In genomic region chr14:37594916-37595808, GRCh38 we compare ENCODE assay signal across 8 cellular contexts.
DNase-seq lines count a peak whose midpoint lies in the region; ATAC-seq, FAIRE-seq and TF ChIP-seq lines count a peak whose summit lies in the region.

Gene FOXA1, minus strand, starts transcription at chr14:37595249. Its CDS starts 277 bp downstream, at chr14:37594972.
Gene TTC6, plus strand, starts transcription at chr14:37595629. Its CDS starts 26,436 bp downstream, at chr14:37622065.

- peaks cover 4 to 10% of the 10 kb centered on the region in 2 donors for H3K9me3 Mint-ChIP-seq in effector memory CD8-positive, alpha-beta T cell

- peak within 1 kb of the TSS; percentile 55 to 69 for H3K4me3 Mint-ChIP-seq in effector memory CD8-positive, alpha-beta T cell

- DNase-seq in DMS153 (lab: John Stamatoyannopoulos, UW): peak; percentile 94
- peak; percentile 7 to 19 for DNase-seq in Kasumi-1 (lab: John Stamatoyannopoulos, UW)
- peak; percentile 24 for DNase-seq in RCC 7860 (ENCODE audit: low spot score)
- no peak for DNase-seq in effector memory CD8-positive, alpha-beta T cell
- no peak for DNase-seq in retina
- no peak for DNase-seq in D721Med (ENCODE audit: insufficient read length, low spot score)

- H3K27ac ChIP-seq in muscle layer of duodenum (ENCODE audit: low read length): peak within 1 kb of the TSS; percentile 49

- H3K36me3 Mint-ChIP-seq in effector memory CD8-positive, alpha-beta T cell (ENCODE audit: insufficient read depth): no peaks in the 10 kb centered on the region

- peaks cover 84% of the 10 kb centered on the region for H3K27me3 ChIP-seq in muscle layer of duodenum (ENCODE audit: low read depth, low read length)

- H3K27ac Mint-ChIP-seq in effector memory CD8-positive, alpha-beta T cell: no peak within 1 kb of the TSS

- no peak for TF ChIP-seq CTCF in D721Med (IDR thresholded peaks at IDR 0.05; ENCODE audit: insufficient read depth, missing control alignments)

- no peaks in the 10 kb centered on the region for H3K9me3 ChIP-seq in muscle layer of duodenum (ENCODE audit: control insufficient read depth in 1 of 2, low read length in 2 of 2)

- H3K4me1 Mint-ChIP-seq in effector memory CD8-positive, alpha-beta T cell (ENCODE audit: low read depth in 2 of 2): peaks cover 0 to 8% of the 10 kb centered on the region in 2 donors

- H3K36me3 ChIP-seq in muscle layer of duodenum (ENCODE audit: control insufficient read depth in 1 of 2, insufficient read depth in 2 of 2, low read length in 2 of 2): no peaks in the 10 kb centered on the region

- peak; percentile 10 for ATAC-seq in effector memory CD8-positive, alpha-beta T cell (replicated peaks)
- ATAC-seq in GM21423 (IDR thresholded peaks at IDR 0.05; ENCODE audit: unreplicated experiment): no peak

- peaks cover 64 to 92% of the 10 kb centered on the region in 2 donors for H3K27me3 Mint-ChIP-seq in effector memory CD8-positive, alpha-beta T cell

- H3K4me1 ChIP-seq in muscle layer of duodenum (ENCODE audit: control insufficient read depth in 1 of 2, insufficient read depth in 2 of 2, low read length in 2 of 2): peaks cover 0 to 51% of the 10 kb centered on the region in 2 donors

- FAIRE-seq in RCC 7860 (lab: Jason Lieb, UNC) (no peak), D721Med (lab: Jason Lieb, UNC) (no peak)

- peak within 1 kb of the TSS; percentile 53 to 55 for H3K4me3 ChIP-seq in muscle layer of duodenum (ENCODE audit: low read depth in 1 of 2, low read length in 2 of 2)

Comparison
In these comparisons a context has a peak if more than half of its experiments do, and no peak if none do; other contexts are left out.
1. DNase-seq: peak in DMS153 (single experiment), Kasumi-1 (2 of 2) and RCC 7860 (single experiment); none in effector memory CD8-positive, alpha-beta T cell (0 of 3), retina (single experiment) and D721Med (single experiment).